In the genomic region with DNA sequence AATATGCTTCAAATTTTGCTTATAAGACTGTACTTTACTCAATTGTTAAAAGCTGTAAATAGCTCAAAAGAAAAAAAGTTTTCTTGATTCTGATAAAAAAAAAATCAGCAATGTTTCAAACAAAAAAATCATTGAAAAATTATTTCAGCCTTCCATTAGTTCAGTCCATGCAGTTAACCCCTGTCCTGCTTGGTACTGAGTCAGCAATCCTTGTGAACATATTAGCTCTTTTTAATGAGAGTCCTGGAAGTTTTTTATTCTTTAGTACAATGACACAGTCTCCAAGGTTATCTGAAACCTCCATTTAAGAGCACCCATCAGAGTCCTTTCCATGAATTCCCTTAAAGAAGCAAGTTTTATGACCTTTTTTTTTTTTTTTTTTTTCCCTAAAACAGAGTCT, we compare ENCODE assay signal across 6 cellular contexts.
"Had no signal": no experiment of that assay in that cellular context is flagged by ENCODE, and none has a peak within 500 bp of the region (broad histone marks: within the 10 kb centered on the region; RNA-seq: fewer than 3 reads in every experiment).

No MANE protein-coding gene starts in this region.

- DNase-seq: Karpas-422, KBM-7, KG1 had no signal

- H3K4me2 ChIP-seq: KMS-11 had no signal

- H3K9ac ChIP-seq: KMS-11 had no signal

- H3K27ac ChIP-seq: HL-60, KMS-11 had no signal

- FAIRE-seq: HTR-8/SVneo had no signal
